Comparison of ENCODE assay signal across 8 cellular contexts in genomic region chr5:148179234-148179824, GRCh38. TPM values are rescaled to one million over a fixed set of nuclear protein-coding genes. Genes with fewer than 3 reads are reported as not detected.
DNase-seq lines count a peak whose midpoint lies in the region; ATAC-seq, FAIRE-seq and TF ChIP-seq lines count a peak whose summit lies in the region.

No MANE protein-coding gene starts in this region.

- H3K27ac ChIP-seq in A673 (ENCODE audit: low read depth, low read length, poor library complexity, severe bottlenecking) (no peak overlapping the region), thyroid gland (no peak overlapping the region)

- peak; percentile 61 for ATAC-seq in HG03139 (IDR thresholded peaks at IDR 0.05; ENCODE audit: unreplicated experiment)

- peaks cover 32% of the 10 kb centered on the region for H3K27me3 ChIP-seq in A673 (replicated peaks; ENCODE audit: insufficient read depth, low read depth, low read length, poor library complexity)
- H3K27me3 ChIP-seq in kidney epithelial cell (ENCODE audit: control insufficient read depth, insufficient read depth, low read length) = no peaks in the 10 kb centered on the region
- H3K27me3 ChIP-seq in thyroid gland = no peaks in the 10 kb centered on the region

- H3K36me3 ChIP-seq in A673 (ENCODE audit: insufficient read depth, low read length, poor library complexity, severe bottlenecking) = no peaks in the 10 kb centered on the region
- no peaks in the 10 kb centered on the region for H3K36me3 ChIP-seq in kidney epithelial cell (ENCODE audit: control insufficient read depth, insufficient read depth, low read length)
- H3K36me3 ChIP-seq in thyroid gland = no peaks in the 10 kb centered on the region

- no peaks in the 10 kb centered on the region for H3K4me1 Mint-ChIP-seq in MCF 10A (ENCODE audit: insufficient read depth, unreplicated experiment)

- H3K9me3 Mint-ChIP-seq in MCF 10A (ENCODE audit: unreplicated experiment) = no peaks in the 10 kb centered on the region

- no peaks in the 10 kb centered on the region for H3K9me3 ChIP-seq in A673 (ENCODE audit: low read depth, low read length, poor library complexity, severe bottlenecking)
- no peaks in the 10 kb centered on the region for H3K9me3 ChIP-seq in thyroid gland

- H3K27me3 Mint-ChIP-seq in MCF 10A (ENCODE audit: insufficient read depth, unreplicated experiment) = peaks cover 7% of the 10 kb centered on the region

- TF ChIP-seq POLR2A in GM12892 (IDR thresholded peaks at IDR 0.05; ENCODE audit: low read depth, low read length) = no peak
- no peak for TF ChIP-seq POLR2A in thyroid gland (IDR thresholded peaks at IDR 0.05)

- intact Hi-C loops in A673 (cut with micrococcal nuclease; ENCODE audit: unreplicated experiment) (loop anchor here (1.0 to 10.0 kb wide), 5 partner anchors 195 to 935 kb away; no protein-coding TSS in a partner anchor), MCF 10A (cut with micrococcal nuclease) (loop anchor here (1.0 to 2.0 kb wide), 8 partner anchors 111 to 552 kb away; no protein-coding TSS in a partner anchor), thyroid gland (cut with DNase I) (loop anchor here (10.0 kb wide), 1 partner anchor 195 kb away; no protein-coding TSS in a partner anchor)

- TF ChIP-seq CTCF in A673 (conservative IDR thresholded peaks at IDR 0.05; ENCODE audit: low read depth, low read length) (peak; percentile 69), MCF 10A (IDR thresholded peaks at IDR 0.05; ENCODE audit: unreplicated experiment) (peak; percentile 94), kidney epithelial cell (IDR thresholded peaks at IDR 0.05; ENCODE audit: insufficient read depth, low read length, poor library complexity, severe bottlenecking) (peak; percentile 66), thyroid gland (IDR thresholded peaks at IDR 0.05) (peak; percentile 26 to 75 (median 58))

- POLR2A ChIA-PET in A673 (lab: Charles Lee; ENCODE audit: low non-redundant PET) (no interaction called here), MCF 10A (lab: Yijun Ruan, JAX) (interaction anchor here (0.6 to 2.0 kb wide), 3 partner anchors 16 to 204 kb away, joined by 3 to 6 read pairs (median 3); no protein-coding TSS in a partner anchor)

- peak; percentile 74 for FAIRE-seq in GM12892 (lab: Jason Lieb, UNC)

- BruUV-seq in A673 (replicated peaks; lab: Mats Ljungman, UMichigan) = no TSS peak
- no TSS peak for BruUV-seq in MCF 10A (replicated peaks; lab: Mats Ljungman, UMichigan)

- H3K4me1 ChIP-seq in A673 (ENCODE audit: insufficient read depth, low read length, poor library complexity, severe bottlenecking) = no peaks in the 10 kb centered on the region
- H3K4me1 ChIP-seq in thyroid gland = no peaks in the 10 kb centered on the region

- CTCF ChIA-PET in A673 (lab: Charles Lee) = interaction anchor here (1.4 kb wide), 1 partner anchor 552 kb away, joined by 7 read pairs; no protein-coding TSS in a partner anchor
- CTCF ChIA-PET in MCF 10A (lab: Yijun Ruan, JAX) = interaction anchor here (0.6 to 4.9 kb wide), 68 partner anchors 8 to 936 kb away, joined by 3 to 118 read pairs (median 4); partner anchors contain the start of gene FBXO38

- DNase-seq in A673 (ENCODE audit: low spot score) = peak; percentile 58
- DNase-seq in GM12892 (ENCODE audit: insufficient read length) = no peak
- DNase-seq in NCI-H526 treated with DMSO at 0.1 percent for 48 hours (lab: John Stamatoyannopoulos, UW) = peak; percentile 11
- DNase-seq in MCF 10A (ENCODE audit: unreplicated experiment) = peak; percentile 84
- peak; percentile 16 for DNase-seq in kidney epithelial cell (ENCODE audit: low read depth)
- DNase-seq in thyroid gland = no peak
- DNase-seq in middle frontal gyrus (ENCODE audit: extremely low spot score, low spot score) = no peak

- H3K36me3 Mint-ChIP-seq in MCF 10A (ENCODE audit: insufficient read depth, unreplicated experiment) = no peaks in the 10 kb centered on the region

- 38 to 40% methylated on average over 3 of the region's 3 CpGs for WGBS in thyroid gland, 2 donors

- H3K4me3 ChIP-seq in A673 (ENCODE audit: low read depth, low read length, poor library complexity, severe bottlenecking) (no peak overlapping the region), kidney epithelial cell (ENCODE audit: low read depth, low read length) (no peak overlapping the region), thyroid gland (replicated peaks in 1 of 3) (no peak overlapping the region)

- no peak overlapping the region for H3K27ac Mint-ChIP-seq in MCF 10A (ENCODE audit: low read depth, unreplicated experiment)

- no peak overlapping the region for H3K4me3 Mint-ChIP-seq in MCF 10A (ENCODE audit: unreplicated experiment)

RNA-seq across cellular contexts. Expression of gene SPINK14, which starts 11.0 kb away (rescaled TPM):
- total RNA-seq in A673 (2021) = not detected in 2 replicates
- not detected for polyA plus RNA-seq in GM12892 (2012; ENCODE audit: missing spikeins)
- total RNA-seq in MCF 10A (2022) = not detected in 2 replicates
- total RNA-seq in kidney epithelial cell = not detected in 2 replicates
- not detected for total RNA-seq in thyroid gland

RNA-seq across cellular contexts. Expression of gene SPINK6, which starts 23.5 kb away (rescaled TPM):
- total RNA-seq in A673 (2021) (not detected in 2 replicates), MCF 10A (2022) (0.56 and 1.9 TPM in 2 replicates), kidney epithelial cell (not detected in 2 replicates), thyroid gland (not detected)
- polyA plus RNA-seq in GM12892 (2012; ENCODE audit: missing spikeins) = not detected

RNA-seq across cellular contexts. Expression of gene MARCOL, which starts 59.0 kb away (rescaled TPM):
- total RNA-seq in A673 (2021) (not detected in 2 replicates), MCF 10A (2022) (not detected in 2 replicates), kidney epithelial cell (not detected in 2 replicates), thyroid gland (not detected)
- not detected for polyA plus RNA-seq in GM12892 (2012; ENCODE audit: missing spikeins)

Comparison
In these comparisons a context has a peak if more than half of its experiments do, and no peak if none do; other contexts are left out.
1. DNase-seq: peak in A673 (single experiment), NCI-H526 treated with DMSO at 0.1 percent for 48 hours (single experiment), MCF 10A (single experiment) and kidney epithelial cell (single experiment); none in GM12892 (single experiment), thyroid gland (0 of 2) and middle frontal gyrus (single experiment).
2. Peak in every context shown above with its lines, with median percentiles within 50 percentile points of each other: CTCF ChIP-seq.